ENCODE assay signal across 8 cellular contexts in the genomic region with DNA sequence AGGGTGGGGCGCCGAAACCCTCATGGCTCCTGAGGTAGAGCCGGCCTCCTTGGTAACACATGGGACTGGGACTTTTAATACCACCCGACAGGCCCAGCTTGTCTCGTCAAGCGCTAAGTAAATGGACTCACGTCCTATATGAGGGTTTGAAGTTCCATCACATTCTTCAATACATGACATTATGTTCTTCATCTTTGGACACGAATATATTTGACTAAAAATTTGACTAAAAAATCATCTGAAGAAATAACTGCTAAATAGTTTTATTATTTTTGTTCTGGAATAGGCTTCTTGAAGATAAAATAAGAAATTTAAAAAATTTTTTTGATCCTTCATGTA. TPM values are rescaled to one million over a fixed set of nuclear protein-coding genes. Genes with fewer than 3 reads are reported as not detected.
DNase-seq lines count a peak whose midpoint lies in the region; ATAC-seq and TF ChIP-seq lines count a peak whose summit lies in the region.

No MANE protein-coding gene starts in this region.

- H3K27me3 Mint-ChIP-seq in activated T-cell treated with anti-CD3 and anti-CD28 coated beads, Interleukin-2, amount 50 U/mL, for 72 hours (ENCODE audit: low read depth), result no peaks in the 10 kb centered on the region
- no peaks in the 10 kb centered on the region for H3K27me3 Mint-ChIP-seq in type B pancreatic cell

- peaks cover 12% of the 10 kb centered on the region for H3K4me1 Mint-ChIP-seq in activated T-cell treated with anti-CD3 and anti-CD28 coated beads, Interleukin-2, amount 50 U/mL, for 72 hours (ENCODE audit: low read depth)
- peaks cover 13% of the 10 kb centered on the region for H3K4me1 Mint-ChIP-seq in type B pancreatic cell (ENCODE audit: unreplicated experiment)

- H3K4me3 Mint-ChIP-seq in activated T-cell treated with anti-CD3 and anti-CD28 coated beads, Interleukin-2, amount 50 U/mL, for 72 hours, result peak overlapping the region; percentile 85 to 98
- H3K4me3 Mint-ChIP-seq in type B pancreatic cell, result peak overlapping the region; percentile 96

- in situ Hi-C loops in astrocyte of the cerebellum (cut with HindIII; ENCODE audit: low sequenced_read_pairs), result no loop called here

- H3K36me3 Mint-ChIP-seq in activated T-cell treated with anti-CD3 and anti-CD28 coated beads, Interleukin-2, amount 50 U/mL, for 72 hours (ENCODE audit: insufficient read depth in 2 of 2), result peaks cover 12 to 14% of the 10 kb centered on the region in 2 donors
- H3K36me3 Mint-ChIP-seq in type B pancreatic cell, result peaks cover 23% of the 10 kb centered on the region

- H3K4me3 ChIP-seq in astrocyte of the cerebellum (ENCODE audit: low read depth, low read length) (peak overlapping the region; percentile 83), lower lobe of right lung (peak overlapping the region; percentile 90), mucosa of descending colon (no peak overlapping the region)

- no peak for TF ChIP-seq CTCF in astrocyte of the cerebellum (IDR thresholded peaks at IDR 0.05; ENCODE audit: low read depth, low read length, missing control alignments)
- TF ChIP-seq CTCF in lower lobe of right lung (IDR thresholded peaks at IDR 0.05), result no peak
- peak; percentile 52 for TF ChIP-seq CTCF in type B pancreatic cell (conservative IDR thresholded peaks at IDR 0.05)
- TF ChIP-seq CTCF in mucosa of descending colon (IDR thresholded peaks at IDR 0.05), result no peak

- H3K27ac ChIP-seq in lower lobe of right lung, result peak overlapping the region; percentile 79

- H3K4me1 ChIP-seq in lower lobe of right lung (peaks cover 12% of the 10 kb centered on the region), mucosa of descending colon (ENCODE audit: low read depth) (peaks cover 13% of the 10 kb centered on the region)

- intact Hi-C loops in lower lobe of right lung (cut with DNase I), result no loop called here
- intact Hi-C loops in mucosa of descending colon (cut with DNase I, micrococcal nuclease), result no loop called here

- no peak for DNase-seq in activated T-cell treated with anti-CD3 and anti-CD28 coated beads, Interleukin-2, amount 50 U/mL, for 72 hours
- DNase-seq in activated T-cell treated with anti-CD3 and anti-CD28 coated beads, Interleukin-2, amount 50 U/mL, for 48 hours, result no peak
- no peak for DNase-seq in astrocyte of the cerebellum (ENCODE audit: low read depth)
- DNase-seq in lower lobe of right lung, result no peak
- no peak for DNase-seq in type B pancreatic cell (ENCODE audit: extremely low spot score, unreplicated experiment)
- DNase-seq in mucosa of descending colon, result no peak
- DNase-seq in ureter (ENCODE audit: low spot score), result no peak
- DNase-seq in HK-2 (ENCODE audit: unreplicated experiment), result no peak

- no peak for ATAC-seq in activated T-cell treated with anti-CD3 and anti-CD28 coated beads, Interleukin-2, amount 50 U/mL, for 72 hours (replicated peaks in 1 of 2)
- ATAC-seq in lower lobe of right lung, result no peak
- no peak for ATAC-seq in mucosa of descending colon

- H3K36me3 ChIP-seq in lower lobe of right lung (no peaks in the 10 kb centered on the region), mucosa of descending colon (ENCODE audit: low read depth) (no peaks in the 10 kb centered on the region)

- peak overlapping the region; percentile 90 for H3K27ac Mint-ChIP-seq in activated T-cell treated with anti-CD3 and anti-CD28 coated beads, Interleukin-2, amount 50 U/mL, for 72 hours
- peak overlapping the region; percentile 93 for H3K27ac Mint-ChIP-seq in type B pancreatic cell

- H3K9me3 ChIP-seq in lower lobe of right lung (no peaks in the 10 kb centered on the region), mucosa of descending colon (no peaks in the 10 kb centered on the region)

- H3K27me3 ChIP-seq in lower lobe of right lung (ENCODE audit: low read depth), result no peaks in the 10 kb centered on the region

- H3K9me3 Mint-ChIP-seq in activated T-cell treated with anti-CD3 and anti-CD28 coated beads, Interleukin-2, amount 50 U/mL, for 72 hours, result peaks cover 0 to 7% of the 10 kb centered on the region in 2 donors
- no peaks in the 10 kb centered on the region for H3K9me3 Mint-ChIP-seq in type B pancreatic cell

RNA-seq across cellular contexts. Expression of a gene that starts 0.3 kb away (rescaled TPM):
- 10 to 100 TPM in 1 of 2 donors, 1 to 10 TPM in 1; 8.8 to 10.1 TPM for total RNA-seq in activated T-cell treated with anti-CD3 and anti-CD28 coated beads, Interleukin-2, amount 50 U/mL, for 72 hours
- total RNA-seq in lower lobe of right lung, result 6.7 TPM
- total RNA-seq in type B pancreatic cell (ENCODE audit: low replicate concordance), result 24.0 and 24.1 TPM in 2 replicates
- 10 to 100 TPM in 1 of 3 donors, 1 to 10 TPM in 2; 6.2 to 12.8 (median 6.8) TPM for total RNA-seq in mucosa of descending colon
- total RNA-seq in ureter, result 10.9 TPM

RNA-seq across cellular contexts. Expression of a gene that starts 59.5 kb away (rescaled TPM):
- 10 to 100 TPM in 1 of 2 donors, 1 to 10 TPM in 1; 9.7 to 11.7 TPM for total RNA-seq in activated T-cell treated with anti-CD3 and anti-CD28 coated beads, Interleukin-2, amount 50 U/mL, for 72 hours
- total RNA-seq in lower lobe of right lung, result 9.7 TPM
- total RNA-seq in type B pancreatic cell (ENCODE audit: low replicate concordance), result 8.9 and 12.5 TPM in 2 replicates
- 10 to 100 TPM in 1 of 3 donors, 1 to 10 TPM in 2; 5.4 to 13.1 (median 6.4) TPM for total RNA-seq in mucosa of descending colon
- 15.7 TPM for total RNA-seq in ureter
